ENCODE assay signal across 8 cellular contexts in the genomic region with DNA sequence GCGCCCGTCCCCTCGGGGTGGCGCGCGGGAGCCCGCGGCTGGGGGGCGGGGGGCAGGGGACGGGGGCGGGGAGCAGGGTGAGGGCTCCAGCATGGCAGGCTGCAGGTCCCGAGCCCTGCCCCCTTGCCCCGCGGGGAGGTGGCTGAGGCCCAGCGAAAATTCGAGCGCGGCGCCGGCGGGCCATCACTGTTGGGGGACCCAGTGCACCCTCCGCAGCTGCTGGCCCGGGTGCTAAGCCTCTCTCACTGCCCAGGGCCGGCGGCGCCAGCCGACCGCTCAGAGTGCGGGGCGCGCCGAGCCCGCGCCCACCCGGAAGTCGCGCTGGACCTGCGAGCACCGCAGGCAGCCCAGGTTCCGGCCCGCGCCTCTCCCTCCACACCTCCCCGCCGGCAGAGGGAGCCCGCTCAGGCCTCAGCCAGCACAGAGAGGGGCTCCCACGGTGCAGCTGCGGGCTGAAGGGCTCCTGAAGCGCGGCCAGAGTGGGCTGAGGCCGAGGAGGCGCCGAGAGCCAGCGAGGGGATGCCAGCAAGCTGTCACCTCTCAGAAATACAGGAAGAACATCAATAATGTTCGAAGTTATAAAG.
DNase-seq lines count a peak whose midpoint lies in the region; ATAC-seq and TF ChIP-seq lines count a peak whose summit lies in the region.
"Not testable (repeated sequence)": the region's sequence is repeated elsewhere in the genome, so short reads cannot be mapped to it uniquely, and the experiment has no call there.

No MANE protein-coding gene starts in this region.

- H3K4me3 Mint-ChIP-seq in IgD-negative memory B cell, result peak overlapping the region; percentile 84 to 96 (median 88)
- H3K4me3 Mint-ChIP-seq in stimulated activated memory B cell treated with anti-CD40 and anti-IgM and Interleukin-4, amounts not matched to agents 10 μg/mL and 1 μg/mL and 100 μg/mL, for 72 hours, result peak overlapping the region; percentile 89

- not testable (repeated sequence) for H3K36me3 ChIP-seq in brain microvascular endothelial cell (replicated peaks); hepatocyte (replicated peaks; ENCODE audit: insufficient read depth, low read depth); ovary

- H3K9me3 Mint-ChIP-seq in IgD-negative memory B cell; stimulated activated memory B cell treated with anti-CD40 and anti-IgM and Interleukin-4, amounts not matched to agents 10 μg/mL and 1 μg/mL and 100 μg/mL, for 72 hours: not testable (repeated sequence)

- H3K4me2 ChIP-seq in hepatocyte, result peak overlapping the region; percentile 79

- H3K9me2 ChIP-seq in hepatocyte (replicated peaks; ENCODE audit: insufficient read depth), result not testable (repeated sequence)

- peak overlapping the region in 2 of 3 donors; percentile 41 to 55 for H3K27ac Mint-ChIP-seq in IgD-negative memory B cell
- peak overlapping the region; percentile 79 for H3K27ac Mint-ChIP-seq in stimulated activated memory B cell treated with anti-CD40 and anti-IgM and Interleukin-4, amounts not matched to agents 10 μg/mL and 1 μg/mL and 100 μg/mL, for 72 hours

- not testable (repeated sequence) for H3K27me3 ChIP-seq in brain microvascular endothelial cell (replicated peaks); hepatocyte; ovary

- DNase-seq in DMS 273 treated with DMSO at 0.1 percent for 48 hours (lab: John Stamatoyannopoulos, UW) (peak; percentile 27), NK-92 (lab: John Stamatoyannopoulos, UW; ENCODE audit: unreplicated experiment) (peak; percentile 2), brain microvascular endothelial cell (peak; percentile 67), hepatocyte (ENCODE audit: low spot score) (peak; percentile 84), ovary (peak; percentile 85 to 92 (median 88))
- DNase-seq in activated CD4-positive, alpha-beta T cell treated with anti-CD3 and anti-CD28 coated beads for 4 hours, result peak; percentile 79 to 80

- H2AFZ ChIP-seq in hepatocyte, result peak overlapping the region; percentile 48

- H3K36me3 Mint-ChIP-seq in IgD-negative memory B cell; stimulated activated memory B cell treated with anti-CD40 and anti-IgM and Interleukin-4, amounts not matched to agents 10 μg/mL and 1 μg/mL and 100 μg/mL, for 72 hours: not testable (repeated sequence)

- peak; percentile 81 for ATAC-seq in stimulated activated memory B cell treated with anti-CD40 and anti-IgM and Interleukin-4, amounts not matched to agents 10 μg/mL and 1 μg/mL and 100 μg/mL, for 72 hours

- under 1% methylated on average over 30 of the region's 54 CpGs for WGBS in hepatocyte (ENCODE audit: low lambda C conversion rate, missing lambda C conversion rate)
- WGBS in ovary, 3 donors, result 0 to 1% (median 0%) methylated on average over 17 to 46 of the region's 54 CpGs

- H4K20me1 ChIP-seq in hepatocyte (ENCODE audit: insufficient read depth, poor library complexity, severe bottlenecking), result not testable (repeated sequence)

- not testable (repeated sequence) for H3K4me1 ChIP-seq in hepatocyte (ENCODE audit: insufficient read depth); ovary (ENCODE audit: insufficient read depth)

- intact Hi-C loops in ovary (cut with DNase I), result not testable (repeated sequence)

- H3K27me3 Mint-ChIP-seq in IgD-negative memory B cell; stimulated activated memory B cell treated with anti-CD40 and anti-IgM and Interleukin-4, amounts not matched to agents 10 μg/mL and 1 μg/mL and 100 μg/mL, for 72 hours: not testable (repeated sequence)

- peak; percentile 25 for TF ChIP-seq POLR2A in ovary (IDR thresholded peaks at IDR 0.05)

- peak overlapping the region; percentile 49 for H3K4me3 ChIP-seq in brain microvascular endothelial cell (ENCODE audit: low read depth, low read length)
- H3K4me3 ChIP-seq in hepatocyte, result peak overlapping the region; percentile 73
- H3K4me3 ChIP-seq in ovary, result peak overlapping the region; percentile 75

- in situ Hi-C loops in brain microvascular endothelial cell (cut with HindIII; ENCODE audit: low pct_ligation_motif_present, low sequenced_read_pairs), result not testable (repeated sequence)

- H3K9me3 ChIP-seq in hepatocyte (ENCODE audit: low read depth); ovary: not testable (repeated sequence)

- not testable (repeated sequence) for H3K79me2 ChIP-seq in hepatocyte

- TF ChIP-seq CTCF in brain microvascular endothelial cell (IDR thresholded peaks at IDR 0.05; ENCODE audit: low read depth, low read length, missing control alignments) (peak; percentile 58), hepatocyte (IDR thresholded peaks at IDR 0.05; ENCODE audit: poor library complexity) (peak; percentile 65), ovary (IDR thresholded peaks at IDR 0.05) (peak; percentile 54 to 62 (median 60))

- H3K4me1 Mint-ChIP-seq in IgD-negative memory B cell; stimulated activated memory B cell treated with anti-CD40 and anti-IgM and Interleukin-4, amounts not matched to agents 10 μg/mL and 1 μg/mL and 100 μg/mL, for 72 hours: not testable (repeated sequence)

- peak overlapping the region; percentile 64 for H3K27ac ChIP-seq in brain microvascular endothelial cell
- peak overlapping the region; percentile 95 for H3K27ac ChIP-seq in hepatocyte
- peak overlapping the region; percentile 53 to 90 for H3K27ac ChIP-seq in ovary

- not testable (repeated sequence) for TF ChIP-seq EP300 in ovary (IDR thresholded peaks at IDR 0.05)

Comparison
In these comparisons a context has a peak if more than half of its experiments do, and no peak if none do; other contexts are left out.
1. Peak in every context shown above with its lines: DNase-seq, ATAC-seq, H3K4me3 ChIP-seq and H3K27ac ChIP-seq.
2. DNase-seq: peak in every context shown above with its lines; median percentile 88 in ovary; 84 in hepatocyte; 80 in activated CD4-positive, alpha-beta T cell treated with anti-CD3 and anti-CD28 coated beads for 4 hours; 67 in brain microvascular endothelial cell; 27 in DMS 273 treated with DMSO at 0.1 percent for 48 hours; 2 in NK-92.